In the genomic region with DNA sequence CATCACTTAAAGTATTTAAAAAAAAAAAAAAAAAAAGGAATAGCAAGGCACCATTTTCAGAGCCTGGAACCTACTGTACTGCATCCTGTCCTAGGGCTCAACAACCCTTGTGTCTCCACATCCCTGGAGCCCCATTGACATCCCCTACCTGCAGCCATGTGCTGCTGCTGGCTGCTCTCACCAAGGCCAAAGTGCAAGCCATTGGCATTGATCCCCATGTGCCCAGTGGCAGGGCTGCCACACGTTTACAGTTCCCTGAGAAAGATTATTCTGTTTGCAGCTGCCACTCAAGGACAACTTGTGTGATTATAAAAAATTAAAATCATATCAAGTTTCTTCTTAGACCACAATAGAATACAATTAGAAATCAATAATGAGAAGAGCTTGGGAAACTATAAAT, we compare ENCODE assay signal across 10 cellular contexts.
"Had no signal": no experiment of that assay in that cellular context is flagged by ENCODE, and none has a peak within 500 bp of the region (broad histone marks: within the 10 kb centered on the region; RNA-seq: fewer than 3 reads in every experiment).

No MANE protein-coding gene starts in this region.

- H3K4me3 Mint-ChIP-seq: GM23338, HFFc6, IgD-negative memory B cell had no signal

- H3K27ac Mint-ChIP-seq: GM23338, HFFc6 had no signal

- H3K4me1 Mint-ChIP-seq: GM23338 had no signal

- H3K9me3 Mint-ChIP-seq: GM23338, HFFc6 had no signal

- FAIRE-seq: H1, HepG2 had no signal

- H3K4me2 ChIP-seq: GM23338 had no signal

- H3K27me3 Mint-ChIP-seq: IgD-negative memory B cell had no signal

- DNase-seq: H7, HFFc6, KBM-7 had no signal

- ATAC-seq: GM23338, HCT116, HepG2 had no signal

- H3K9me3 ChIP-seq: HAP-1 had no signal

- H3K27ac ChIP-seq: HL-60 had no signal

- H3K4me3 ChIP-seq: GM23338, HAP-1 had no signal

- H2AFZ ChIP-seq: GM23338 had no signal

- H3K36me3 ChIP-seq: HAP-1 had no signal
